Comparison of ENCODE assay signal across 30 cellular contexts in the genomic region with DNA sequence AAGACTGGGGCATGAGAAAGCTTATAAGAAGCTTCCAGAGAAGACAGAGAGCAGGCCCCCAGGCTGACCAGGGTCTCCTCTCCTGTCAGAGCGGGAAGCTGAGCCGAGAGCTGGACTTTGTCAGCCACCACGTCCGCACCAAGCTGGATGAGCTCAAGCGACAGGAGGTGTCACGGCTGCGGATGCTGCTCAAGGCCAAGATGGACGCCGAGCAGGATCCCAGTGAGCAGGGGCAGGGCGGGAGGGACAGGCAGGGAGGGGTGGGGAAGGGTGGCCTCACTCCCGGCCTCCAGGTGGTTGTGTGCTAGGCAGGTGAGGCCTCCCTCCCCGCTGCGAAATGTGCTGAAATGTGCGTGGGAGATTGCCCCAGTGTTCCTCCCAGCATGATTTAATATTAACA. TPM values are rescaled to one million over a fixed set of nuclear protein-coding genes. Genes with fewer than 3 reads are reported as not detected.
"Had no signal": no experiment of that assay in that cellular context is flagged by ENCODE, and none has a peak within 500 bp of the region (broad histone marks: within the 10 kb centered on the region; RNA-seq: fewer than 3 reads in every experiment).

No MANE protein-coding gene starts in this region.

- H3K9me3 ChIP-seq: esophagus muscularis mucosa, heart right ventricle, ovary, vagina had no signal

- H3K9me3 Mint-ChIP-seq: activated CD8-positive, alpha-beta T cell treated with anti-CD3 and anti-CD28 coated beads for 36 hours; activated T-cell treated with anti-CD3 and anti-CD28 coated beads, Interleukin-2, amount 50 U/mL, for 4 hours; activated T-helper 17 cell treated with anti-CD3 and anti-CD28 coated beads, Interleukin-2, amount 50 U/mL, for 72 hours; central memory CD8-positive, alpha-beta T cell; memory B cell; naive thymus-derived CD4-positive, alpha-beta T cell; stimulated activated memory B cell treated with anti-CD40 and anti-IgM and Interleukin-4, amounts not matched to agents 10 μg/mL and 1 μg/mL and 100 μg/mL, for 72 hours; stimulated activated naive CD8-positive, alpha-beta T cell treated with anti-CD3 and anti-CD28 coated beads, Interleukin-15, amount 100 ng/mL, for 72 hours; type B pancreatic cell; WTC11 had no signal

- H3K4me1 ChIP-seq: foreskin keratinocyte had no signal

- H3K27ac ChIP-seq: esophagus muscularis mucosa, foreskin keratinocyte, heart right ventricle, ovary, vagina had no signal

- H3K4me3 Mint-ChIP-seq: activated CD8-positive, alpha-beta T cell treated with anti-CD3 and anti-CD28 coated beads for 36 hours; activated T-cell treated with anti-CD3 and anti-CD28 coated beads, Interleukin-2, amount 50 U/mL, for 4 hours; activated T-helper 17 cell treated with anti-CD3 and anti-CD28 coated beads, Interleukin-2, amount 50 U/mL, for 72 hours; central memory CD8-positive, alpha-beta T cell; memory B cell; naive thymus-derived CD4-positive, alpha-beta T cell; stimulated activated memory B cell treated with anti-CD40 and anti-IgM and Interleukin-4, amounts not matched to agents 10 μg/mL and 1 μg/mL and 100 μg/mL, for 72 hours; stimulated activated naive CD8-positive, alpha-beta T cell treated with anti-CD3 and anti-CD28 coated beads, Interleukin-15, amount 100 ng/mL, for 72 hours; type B pancreatic cell; WTC11 had no signal

- DNase-seq: activated CD4-positive, alpha-beta T cell treated with anti-CD3 and anti-CD28 coated beads, Interleukin-2, amount 50 U/mL, for 1 hour; activated CD8-positive, alpha-beta T cell treated with anti-CD3 and anti-CD28 coated beads for 36 hours; activated gamma-delta T cell treated with Interleukin-2 at 50 U/mL for 16 hours; activated T-cell treated with anti-CD3 and anti-CD28 coated beads, Interleukin-2, amount 50 U/mL, for 4 hours; dermis blood vessel endothelial cell; effector CD4-positive, alpha-beta T cell; foreskin keratinocyte; heart right ventricle; midbrain; naive thymus-derived CD4-positive, alpha-beta T cell; ovary; right cardiac atrium; stimulated activated CD4-positive, alpha-beta T cell treated with anti-CD3 and anti-CD28 coated beads, Interleukin-12 subunit alpha, Interleukin-12 subunit beta, amount 100 ng/mL, for 4 hours; stimulated activated CD4-positive, alpha-beta T cell treated with anti-CD3 and anti-CD28 coated beads, Interleukin-4, amount 100 ng/mL, for 24 hours; stimulated activated naive CD8-positive, alpha-beta T cell treated with anti-CD3 and anti-CD28 coated beads, Interleukin-15, amount 100 ng/mL, for 72 hours; substantia nigra; T-helper 2 cell had no signal

- H3K36me3 ChIP-seq: ovary had no signal

- H3K27me3 ChIP-seq: esophagus muscularis mucosa, foreskin keratinocyte, heart right ventricle, ovary, vagina had no signal

- H3K4me3 ChIP-seq: esophagus muscularis mucosa, heart right ventricle, ovary, vagina had no signal

- ATAC-seq: activated CD8-positive, alpha-beta T cell treated with anti-CD3 and anti-CD28 coated beads for 36 hours; activated naive CD4-positive, alpha-beta T cell treated with anti-CD3 and anti-CD28 coated beads, Interleukin-2, amount 50 U/mL, for 72 hours; activated T-cell treated with anti-CD3 and anti-CD28 coated beads, Interleukin-2, amount 50 U/mL, for 4 hours; activated T-helper 17 cell treated with anti-CD3 and anti-CD28 coated beads, Interleukin-2, amount 50 U/mL, for 72 hours; foreskin keratinocyte; heart right ventricle; naive thymus-derived CD4-positive, alpha-beta T cell; right cardiac atrium; stimulated activated memory B cell treated with anti-CD40 and anti-IgM and Interleukin-4, amounts not matched to agents 10 μg/mL and 1 μg/mL and 100 μg/mL, for 72 hours; stimulated activated naive CD8-positive, alpha-beta T cell treated with anti-CD3 and anti-CD28 coated beads, Interleukin-15, amount 100 ng/mL, for 72 hours; WTC11 had no signal

- H3K27me3 Mint-ChIP-seq: activated CD8-positive, alpha-beta T cell treated with anti-CD3 and anti-CD28 coated beads for 36 hours; activated T-helper 17 cell treated with anti-CD3 and anti-CD28 coated beads, Interleukin-2, amount 50 U/mL, for 72 hours; central memory CD8-positive, alpha-beta T cell; memory B cell; naive thymus-derived CD4-positive, alpha-beta T cell; stimulated activated memory B cell treated with anti-CD40 and anti-IgM and Interleukin-4, amounts not matched to agents 10 μg/mL and 1 μg/mL and 100 μg/mL, for 72 hours; stimulated activated naive CD8-positive, alpha-beta T cell treated with anti-CD3 and anti-CD28 coated beads, Interleukin-15, amount 100 ng/mL, for 72 hours; type B pancreatic cell had no signal

- H3K27ac Mint-ChIP-seq: activated CD8-positive, alpha-beta T cell treated with anti-CD3 and anti-CD28 coated beads for 36 hours; activated T-helper 17 cell treated with anti-CD3 and anti-CD28 coated beads, Interleukin-2, amount 50 U/mL, for 72 hours; memory B cell; naive thymus-derived CD4-positive, alpha-beta T cell; stimulated activated memory B cell treated with anti-CD40 and anti-IgM and Interleukin-4, amounts not matched to agents 10 μg/mL and 1 μg/mL and 100 μg/mL, for 72 hours; stimulated activated naive CD8-positive, alpha-beta T cell treated with anti-CD3 and anti-CD28 coated beads, Interleukin-15, amount 100 ng/mL, for 72 hours; type B pancreatic cell; WTC11 had no signal

RNA-seq across cellular contexts. Expression of a gene that starts 7.1 kb away (rescaled TPM):
- total RNA-seq: activated T-helper 17 cell treated with anti-CD3 and anti-CD28 coated beads, Interleukin-2, amount 50 U/mL, for 72 hours; bronchial epithelial cell; foreskin keratinocyte; glomerular endothelial cell; kidney epithelial cell; lower leg skin; naive thymus-derived CD4-positive, alpha-beta T cell; vagina had no signal

RNA-seq across cellular contexts. Expression of a gene that starts 27.8 kb away (rescaled TPM):
- total RNA-seq: activated T-cell treated with anti-CD3 and anti-CD28 coated beads, Interleukin-2, amount 50 U/mL, for 4 hours; dermis blood vessel endothelial cell; glomerular endothelial cell; lower leg skin; vagina had no signal
